ENCODE assay signal across 1 cellular context in the genomic region with DNA sequence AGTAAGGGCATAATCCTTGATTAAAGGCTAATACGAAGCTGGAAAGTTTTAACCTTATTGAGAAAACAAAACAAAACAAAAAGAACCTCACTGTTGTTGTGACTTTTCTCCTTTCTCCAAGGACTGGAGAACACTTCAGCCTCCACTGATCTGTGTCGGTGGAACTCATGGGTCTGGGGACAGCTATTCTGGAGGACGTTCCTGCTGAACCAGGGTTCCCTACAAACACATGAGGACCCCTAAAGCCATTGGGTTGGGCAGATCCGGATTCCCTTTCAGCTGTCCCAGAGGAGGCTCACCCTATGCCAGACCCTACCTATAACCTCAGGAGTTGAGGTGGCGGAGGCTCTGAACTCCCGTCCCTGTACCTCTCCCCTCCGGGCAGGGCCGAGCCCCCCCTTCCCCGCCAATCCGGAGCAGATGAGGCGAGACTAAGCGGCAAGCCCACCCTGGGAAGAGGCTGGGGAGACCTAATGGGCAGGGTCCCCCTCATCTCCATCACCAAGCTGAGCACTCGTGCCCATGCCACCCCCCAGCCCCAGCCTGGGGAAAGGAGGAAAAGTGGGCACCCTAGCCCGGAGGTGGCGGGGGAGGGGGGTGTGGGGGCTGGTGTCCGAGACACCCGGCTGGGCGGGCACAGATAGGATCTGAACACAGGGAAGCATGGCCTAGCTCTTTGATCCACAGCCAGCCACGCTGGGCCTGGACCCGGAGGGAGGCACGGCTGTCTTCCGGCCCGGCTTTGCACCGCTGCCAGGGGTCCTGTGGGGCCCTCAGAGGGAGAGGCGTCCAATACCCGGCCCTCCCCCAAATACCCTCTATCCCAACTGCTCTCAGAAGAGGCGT.
TF ChIP-seq lines count a peak whose summit lies in the region.

No MANE protein-coding gene starts in this region.

TF ChIP-seq in HCT116, 20 proteins besides CTCF, POLR2A, EP300 and RAD21:
- TF ChIP-seq, protein P1, sequence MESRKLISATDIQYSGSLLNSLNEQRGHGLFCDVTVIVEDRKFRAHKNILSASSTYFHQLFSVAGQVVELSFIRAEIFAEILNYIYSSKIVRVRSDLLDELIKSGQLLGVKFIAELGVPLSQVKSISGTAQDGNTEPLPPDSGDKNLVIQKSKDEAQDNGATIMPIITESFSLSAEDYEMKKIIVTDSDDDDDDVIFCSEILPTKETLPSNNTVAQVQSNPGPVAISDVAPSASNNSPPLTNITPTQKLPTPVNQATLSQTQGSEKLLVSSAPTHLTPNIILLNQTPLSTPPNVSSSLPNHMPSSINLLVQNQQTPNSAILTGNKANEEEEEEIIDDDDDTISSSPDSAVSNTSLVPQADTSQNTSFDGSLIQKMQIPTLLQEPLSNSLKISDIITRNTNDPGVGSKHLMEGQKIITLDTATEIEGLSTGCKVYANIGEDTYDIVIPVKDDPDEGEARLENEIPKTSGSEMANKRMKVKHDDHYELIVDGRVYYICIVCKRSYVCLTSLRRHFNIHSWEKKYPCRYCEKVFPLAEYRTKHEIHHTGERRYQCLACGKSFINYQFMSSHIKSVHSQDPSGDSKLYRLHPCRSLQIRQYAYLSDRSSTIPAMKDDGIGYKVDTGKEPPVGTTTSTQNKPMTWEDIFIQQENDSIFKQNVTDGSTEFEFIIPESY (IDR thresholded peaks at IDR 0.05; ENCODE audit: extremely low read depth, insufficient replicate concordance, low read length): no peak
- TF ChIP-seq SIN3A (IDR thresholded peaks at IDR 0.05; ENCODE audit: low read depth): no peak
- TF ChIP-seq, protein P2, sequence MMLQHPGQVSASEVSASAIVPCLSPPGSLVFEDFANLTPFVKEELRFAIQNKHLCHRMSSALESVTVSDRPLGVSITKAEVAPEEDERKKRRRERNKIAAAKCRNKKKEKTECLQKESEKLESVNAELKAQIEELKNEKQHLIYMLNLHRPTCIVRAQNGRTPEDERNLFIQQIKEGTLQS (IDR thresholded peaks at IDR 0.05): no peak
